Comparison of ENCODE assay signal across 23 cellular contexts in the genomic region with DNA sequence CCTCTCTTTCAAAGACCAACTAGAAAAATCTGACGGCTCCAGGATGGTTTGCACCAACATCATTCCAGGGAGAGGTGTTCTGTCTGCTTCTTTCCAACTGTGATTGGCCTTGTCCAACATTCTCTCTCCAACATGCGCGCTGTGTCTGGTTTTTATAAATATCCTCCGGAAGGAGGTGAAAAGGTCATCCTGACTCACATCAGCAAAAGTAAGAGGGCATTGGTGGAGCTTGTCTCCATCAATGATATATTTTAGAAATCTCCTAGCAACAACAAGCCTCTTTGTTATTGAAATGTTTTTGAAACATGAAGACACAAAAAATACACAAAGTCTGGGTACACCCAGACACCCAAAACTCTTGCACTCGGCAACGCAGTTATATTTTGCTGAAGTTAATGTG.
DNase-seq lines count a peak whose midpoint lies in the region; ATAC-seq, FAIRE-seq and TF ChIP-seq lines count a peak whose summit lies in the region.
"Had no signal": no experiment of that assay in that cellular context is flagged by ENCODE, and none has a peak within 500 bp of the region (broad histone marks: within the 10 kb centered on the region; RNA-seq: fewer than 3 reads in every experiment).

No MANE protein-coding gene starts in this region.

- no peaks in the 10 kb centered on the region for H3K36me3 ChIP-seq in kidney (ENCODE audit: control insufficient read depth in 1 of 2, insufficient read depth in 2 of 2, low read length in 2 of 2)
- H3K36me3 ChIP-seq: transverse colon had no signal

- no peaks in the 10 kb centered on the region for H3K9me3 ChIP-seq in kidney (ENCODE audit: control insufficient read depth in 1 of 2, low read length in 2 of 2)
- H3K9me3 ChIP-seq: transverse colon had no signal

- DNase-seq in EL (peak; percentile 26), SK-N-DZ (ENCODE audit: low spot score) (peak; percentile 22), fibroblast of the conjunctiva (ENCODE audit: low read depth) (peak; percentile 32), non-pigmented ciliary epithelial cell (ENCODE audit: low read depth) (peak; percentile 56), NCI-H345 (lab: John Stamatoyannopoulos, UW) (no peak), kidney (no peak), NCI-H1436 (lab: John Stamatoyannopoulos, UW) (no peak)
- DNase-seq: activated CD4-positive, alpha-beta T cell treated with anti-CD3 and anti-CD28 coated beads, Interleukin-2, amount 50 U/mL, for 4 hours; activated T-cell treated with anti-CD3 and anti-CD28 coated beads, Interleukin-2, amount 50 U/mL, for 48 hours; C1 segment of cervical spinal cord; caudate nucleus; DMS 273 treated with DMSO at 0.1 percent for 48 hours; effector CD8-positive, alpha-beta T cell; NCI-H1694; NCI-H510A; stimulated activated CD4-positive, alpha-beta T cell treated with anti-CD3 and anti-CD28 coated beads, Interleukin-12 subunit alpha, Interleukin-12 subunit beta, amount 100 ng/mL, for 4 hours; T-cell; transverse colon had no signal

- no peak overlapping the region for H3K9ac ChIP-seq in kidney (ENCODE audit: low read length in 2 of 2)

- intact Hi-C loops in kidney (cut with DNase I), result no loop called here

- no peak for ATAC-seq in HG03045 (IDR thresholded peaks at IDR 0.05; ENCODE audit: unreplicated experiment)
- ATAC-seq: activated naive CD4-positive, alpha-beta T cell treated with anti-CD3 and anti-CD28 coated beads, Interleukin-2, amount 50 U/mL, for 72 hours; natural killer cell treated with Interleukin-12 subunit alpha and Interleukin-12 subunit beta and Interleukin-15 and Interleukin-18, amount 100 ng/mL, for 72 hours; stimulated activated memory B cell treated with anti-CD40 and anti-IgM and Interleukin-4, amounts not matched to agents 10 μg/mL and 1 μg/mL and 100 μg/mL, for 72 hours; T-cell had no signal

- H3K4me3 ChIP-seq in kidney (ENCODE audit: low read length in 2 of 2), result no peak overlapping the region
- H3K4me3 ChIP-seq: lung, transverse colon had no signal

- FAIRE-seq in kidney (lab: Jason Lieb, UNC), result no peak

- no peak for TF ChIP-seq CTCF in kidney (IDR thresholded peaks at IDR 0.05; ENCODE audit: borderline replicate concordance, extremely low read depth, insufficient read depth)

- no peak overlapping the region for H3K27ac ChIP-seq in kidney (ENCODE audit: low read depth in 2 of 2, low read length in 2 of 2)
- H3K27ac ChIP-seq: transverse colon had no signal

- H3K4me1 ChIP-seq in kidney (ENCODE audit: control insufficient read depth in 1 of 2, insufficient read depth in 1 of 2, low read depth in 1 of 2, low read length in 2 of 2), result no peaks in the 10 kb centered on the region
- H3K4me1 ChIP-seq: transverse colon had no signal

Comparison
In these comparisons a context has a peak if more than half of its experiments do, and no peak if none do; other contexts are left out.
1. DNase-seq: peak in EL (single experiment), SK-N-DZ (single experiment), fibroblast of the conjunctiva (single experiment) and non-pigmented ciliary epithelial cell (single experiment); none in NCI-H345 (single experiment), kidney (single experiment) and NCI-H1436 (single experiment).